In the genomic region with DNA sequence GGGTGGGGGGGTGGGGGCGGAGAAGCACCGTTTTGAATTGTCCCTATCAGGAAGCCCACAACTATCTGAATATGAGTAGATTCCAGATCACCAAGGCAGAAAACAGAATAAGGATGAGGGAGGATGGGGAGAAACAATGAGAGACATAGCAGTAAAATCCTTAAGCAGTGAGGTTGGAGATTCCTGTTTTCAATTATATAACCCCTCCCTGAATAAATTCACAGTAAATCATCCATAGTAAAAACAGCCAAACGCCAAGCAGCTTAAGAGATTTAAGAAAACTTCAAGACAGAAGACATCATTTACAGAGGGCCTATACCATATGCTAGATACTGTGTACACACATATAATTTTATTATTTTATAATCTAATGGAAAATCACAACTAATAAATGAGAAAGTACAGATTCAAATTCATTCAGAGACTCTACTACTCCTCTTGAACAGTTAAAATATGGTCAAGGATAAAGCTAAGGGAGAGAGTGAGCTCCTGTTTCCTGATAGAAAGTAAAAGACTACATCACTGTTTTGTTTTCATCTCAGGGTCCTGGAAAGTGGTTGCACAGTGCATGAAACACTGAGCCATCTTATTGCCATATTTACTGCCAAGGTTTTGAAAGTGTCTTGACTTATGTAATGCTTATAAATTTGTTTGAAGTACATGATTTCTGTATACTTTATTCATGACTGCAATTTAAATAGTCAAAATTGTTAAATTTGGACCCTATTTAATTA, we compare ENCODE assay signal across 20 cellular contexts.
A peak's percentile ranks its signal among the peaks of the same experiment; 100 is the strongest.
DNase-seq lines count a peak whose midpoint lies in the region; ATAC-seq, FAIRE-seq and TF ChIP-seq lines count a peak whose summit lies in the region.
"Had no signal": no experiment of that assay in that cellular context is flagged by ENCODE, and none has a peak within 500 bp of the region (broad histone marks: within the 10 kb centered on the region; RNA-seq: fewer than 3 reads in every experiment).

No MANE protein-coding gene starts in this region.

- no peak overlapping the region for H3K4me3 ChIP-seq in OCI-LY7 (ENCODE audit: low read depth, low read length, poor library complexity, severe bottlenecking)
- H3K4me3 ChIP-seq in K562: no peak overlapping the region
- H3K4me3 ChIP-seq in sigmoid colon: no peak overlapping the region
- H3K4me3 ChIP-seq: A549, adrenal gland, esophagus squamous epithelium, heart left ventricle, upper lobe of left lung had no signal

- H3K4me1 Mint-ChIP-seq in activated CD4-positive, alpha-beta T cell treated with anti-CD3 and anti-CD28 coated beads, Interleukin-2, amount 10 ng/mL, durations not matched to agents 24 days and 14 days: peaks cover 17% of the 10 kb centered on the region
- H3K4me1 Mint-ChIP-seq: CD14-positive monocyte had no signal

- POLR2A ChIA-PET in OCI-LY7 (lab: Charles Lee) (interaction anchor here (0.6 to 1.5 kb wide), 5 partner anchors 10 to 590 kb away, joined by 3 to 4 read pairs (median 3); no protein-coding TSS in a partner anchor), K562 (lab: Yijun Ruan, JAX) (no interaction called here)

- BruUV-seq in OCI-LY7 (replicated peaks; lab: Mats Ljungman, UMichigan): no TSS peak
- no TSS peak for BruUV-seq in K562 (replicated peaks; lab: Mats Ljungman, UMichigan)

- no peak for TF ChIP-seq POLR2A in K562 (conservative IDR thresholded peaks at IDR 0.05)
- TF ChIP-seq POLR2A in sigmoid colon (IDR thresholded peaks at IDR 0.05): no peak

- peak overlapping the region; percentile 24 for H3K4me3 Mint-ChIP-seq in activated CD4-positive, alpha-beta T cell treated with anti-CD3 and anti-CD28 coated beads, Interleukin-2, amount 10 ng/mL, durations not matched to agents 24 days and 14 days
- H3K4me3 Mint-ChIP-seq: activated CD4-positive, alpha-beta T cell treated with anti-CD3 and anti-CD28 coated beads, Interleukin-2, amount 10 ng/mL, durations not matched to agents 7 days and 5 days; CD14-positive monocyte had no signal

- H2AFZ ChIP-seq in OCI-LY7 (ENCODE audit: low read length): no peak overlapping the region
- no peak overlapping the region for H2AFZ ChIP-seq in K562 (ENCODE audit: low read depth, low read length)

- TF ChIP-seq RAD21 in K562 (CRISPR knock-in tag; conservative IDR thresholded peaks at IDR 0.05 in 1 of 2, IDR thresholded peaks at IDR 0.05 in 1 of 2): no peak

- no peak for FAIRE-seq in K562 (lab: Jason Lieb, UNC)
- FAIRE-seq: A549 had no signal

- H3K79me2 ChIP-seq in OCI-LY7 (ENCODE audit: insufficient read depth, low read depth, low read length): peaks cover 96% of the 10 kb centered on the region
- H3K79me2 ChIP-seq in K562 (ENCODE audit: control insufficient read depth, insufficient read depth, low read length): peaks cover 64% of the 10 kb centered on the region

- H3K4me1 ChIP-seq in OCI-LY7 (ENCODE audit: insufficient read depth, low read length, poor library complexity, severe bottlenecking) (peaks cover 73% of the 10 kb centered on the region), K562 (replicated peaks in 1 of 2; ENCODE audit: control insufficient read depth in 2 of 2, insufficient read depth in 2 of 2, low read length in 2 of 2) (peaks cover 0 to 5% of the 10 kb centered on the region in 2 experiments; a peak in 3 of 5 replicates), sigmoid colon (peaks cover 0 to 51% (median 30%) of the 10 kb centered on the region in 4 donors)

- no peak for TF ChIP-seq EP300 in K562 (IDR thresholded peaks at IDR 0.05; ENCODE audit: low read length)
- no peak for TF ChIP-seq EP300 in sigmoid colon (IDR thresholded peaks at IDR 0.05)

- H3K4me2 ChIP-seq in OCI-LY7 (ENCODE audit: low read length) (peak overlapping the region; percentile 24; the same call in 1 of the 2 replicates), K562 (ENCODE audit: insufficient read depth, low read length) (no peak overlapping the region)
- H3K4me2 ChIP-seq: A549 had no signal

- ATAC-seq in K562: peak; percentile 26; the same call in 1 of the 3 replicates
- ATAC-seq in HG02973 (IDR thresholded peaks at IDR 0.05; ENCODE audit: unreplicated experiment): no peak
- ATAC-seq: A549 had no signal

- H3K9me3 ChIP-seq in OCI-LY7 (ENCODE audit: low read length): no peaks in the 10 kb centered on the region; the same call in 1 of the 2 replicates
- H3K9me3 ChIP-seq in K562 (replicated peaks; ENCODE audit: control insufficient read depth, insufficient read depth, low read depth, low read length): no peaks in the 10 kb centered on the region
- H3K9me3 ChIP-seq in sigmoid colon: no peaks in the 10 kb centered on the region
- H3K9me3 ChIP-seq: A549, adrenal gland, esophagus squamous epithelium, heart left ventricle, upper lobe of left lung had no signal

- no peak for TF ChIP-seq CTCF in OCI-LY7 (conservative IDR thresholded peaks at IDR 0.05; ENCODE audit: low read length)
- no peak for TF ChIP-seq CTCF in K562 (IDR thresholded peaks at IDR 0.05 in 2 of 3, conservative IDR thresholded peaks at IDR 0.05 in 1 of 3; ENCODE audit: insufficient read depth in 2 of 3, low read depth in 1 of 3, low read length in 3 of 3)
- TF ChIP-seq CTCF in sigmoid colon (IDR thresholded peaks at IDR 0.05): no peak

- 25% methylated on average over 2 of the region's 3 CpGs for WGBS in K562 (ENCODE audit: insufficient coverage, low coverage, missing lambda C conversion rate)
- 34 to 50% methylated on average over 3 of the region's 3 CpGs for WGBS in sigmoid colon, 2 donors

- intact Hi-C loops in activated CD4-positive, alpha-beta T cell treated with anti-CD3 and anti-CD28 coated beads, Interleukin-2, amount 10 ng/mL, durations not matched to agents 24 days and 14 days (cut with micrococcal nuclease): loop anchor here (2.0 to 5.0 kb wide), 6 partner anchors 92 to 942 kb away; no protein-coding TSS in a partner anchor
- intact Hi-C loops in OCI-LY7 (cut with micrococcal nuclease; ENCODE audit: unreplicated experiment): no loop called here
- intact Hi-C loops in K562 (cut with micrococcal nuclease): loop anchor here (10.0 kb wide), 1 partner anchor 719 kb away; no protein-coding TSS in a partner anchor
- intact Hi-C loops in sigmoid colon (cut with DNase I): loop anchor here (5.0 kb wide), 1 partner anchor 1327 kb away; no protein-coding TSS in a partner anchor

- DNase-seq in activated CD4-positive, alpha-beta T cell treated with anti-CD3 and anti-CD28 coated beads, Interleukin-2, amount 10 ng/mL, durations not matched to agents 24 days and 14 days: no peak
- no peak for DNase-seq in activated CD4-positive, alpha-beta T cell treated with anti-CD3 and anti-CD28 coated beads, Interleukin-2, amount 50 U/mL, for 4 hours
- DNase-seq in OCI-LY7 (ENCODE audit: low spot score) (no peak), K562 (ENCODE audit: extremely low read depth in 1 of 4, low spot score in 3 of 4) (peak in 1 of 4 experiments; percentile 13), sigmoid colon (no peak), substantia nigra (lab: John Stamatoyannopoulos, UW) (no peak), GOT3 (lab: John Stamatoyannopoulos, UW) (no peak)
- DNase-seq: activated CD4-positive, alpha-beta T cell treated with anti-CD3 and anti-CD28 coated beads, Interleukin-2, amount 10 ng/mL, durations not matched to agents 7 days and 5 days; activated T-cell treated with anti-CD3 and anti-CD28 coated beads, Interleukin-2, amount 50 U/mL, for 48 hours; adrenal gland; central memory CD4-positive, alpha-beta T cell; DND-41; esophagus squamous epithelium; heart left ventricle; NCI-H2029; stimulated activated naive CD4-positive, alpha-beta T cell; upper lobe of left lung had no signal

- H3K27me3 Mint-ChIP-seq in activated CD4-positive, alpha-beta T cell treated with anti-CD3 and anti-CD28 coated beads, Interleukin-2, amount 10 ng/mL, durations not matched to agents 24 days and 14 days: no peaks in the 10 kb centered on the region
- H3K27me3 Mint-ChIP-seq: activated CD4-positive, alpha-beta T cell treated with anti-CD3 and anti-CD28 coated beads, Interleukin-2, amount 10 ng/mL, durations not matched to agents 7 days and 5 days had no signal

- H3K9me1 ChIP-seq in K562 (ENCODE audit: control insufficient read depth, insufficient read depth, low read length): no peaks in the 10 kb centered on the region

- H3K9ac ChIP-seq in K562 (ENCODE audit: insufficient read depth in 1 of 2, low read depth in 2 of 2, low read length in 2 of 2): no peak overlapping the region

- peak overlapping the region; percentile 64 for H3K27ac Mint-ChIP-seq in activated CD4-positive, alpha-beta T cell treated with anti-CD3 and anti-CD28 coated beads, Interleukin-2, amount 10 ng/mL, durations not matched to agents 24 days and 14 days
- H3K27ac Mint-ChIP-seq: activated CD4-positive, alpha-beta T cell treated with anti-CD3 and anti-CD28 coated beads, Interleukin-2, amount 10 ng/mL, durations not matched to agents 7 days and 5 days had no signal

- CTCF ChIA-PET in OCI-LY7 (lab: Charles Lee; ENCODE audit: unreplicated experiment) (no interaction called here), K562 (lab: Yijun Ruan, JAX; ENCODE audit: low intra/inter-chr PET ratio) (no interaction called here)

- in situ Hi-C loops in K562 (cut with MboI): loop anchor here (5.0 to 10.0 kb wide), 2 partner anchors 139 to 307 kb away; partner anchors contain the start of gene TBL1XR1

- no peaks in the 10 kb centered on the region for H3K9me2 ChIP-seq in OCI-LY7 (ENCODE audit: insufficient read depth, low read length)

- H3K27ac ChIP-seq in OCI-LY7 (ENCODE audit: low read depth, low read length, poor library complexity, severe bottlenecking) (peak overlapping the region; percentile 16), K562 (ENCODE audit: extremely low read depth, low read depth, low read length) (no peak overlapping the region), sigmoid colon (peak overlapping the region in 3 of 4 donors; percentile 28 to 33 (median 29)), substantia nigra (ENCODE audit: low read depth, low read length, poor library complexity, severe bottlenecking) (no peak overlapping the region)
- H3K27ac ChIP-seq: A549, adrenal gland, esophagus squamous epithelium, heart left ventricle, upper lobe of left lung had no signal

- no peaks in the 10 kb centered on the region; the same call in 1 of the 2 replicates for H4K20me1 ChIP-seq in OCI-LY7 (ENCODE audit: insufficient read depth, low read length)
- H4K20me1 ChIP-seq in K562 (replicated peaks; ENCODE audit: control insufficient read depth, insufficient read depth, low read length): no peaks in the 10 kb centered on the region

- H3K27me3 ChIP-seq in K562 (ENCODE audit: control insufficient read depth in 2 of 2, insufficient read depth in 2 of 2, low read length in 2 of 2) (no peaks in the 10 kb centered on the region), sigmoid colon (no peaks in the 10 kb centered on the region)
- H3K27me3 ChIP-seq: adrenal gland, esophagus squamous epithelium, heart left ventricle, upper lobe of left lung had no signal

- peaks cover 14% of the 10 kb centered on the region for H3K36me3 Mint-ChIP-seq in activated CD4-positive, alpha-beta T cell treated with anti-CD3 and anti-CD28 coated beads, Interleukin-2, amount 10 ng/mL, durations not matched to agents 24 days and 14 days (ENCODE audit: low read depth)

- no peaks in the 10 kb centered on the region for H3K9me3 Mint-ChIP-seq in activated CD4-positive, alpha-beta T cell treated with anti-CD3 and anti-CD28 coated beads, Interleukin-2, amount 10 ng/mL, durations not matched to agents 24 days and 14 days
- H3K9me3 Mint-ChIP-seq: activated CD4-positive, alpha-beta T cell treated with anti-CD3 and anti-CD28 coated beads, Interleukin-2, amount 10 ng/mL, durations not matched to agents 7 days and 5 days; CD14-positive monocyte had no signal

- H3K36me3 ChIP-seq in OCI-LY7 (ENCODE audit: insufficient read depth, low read length): peaks cover 43% of the 10 kb centered on the region
- H3K36me3 ChIP-seq in K562 (ENCODE audit: control insufficient read depth, insufficient read depth, low read length): peaks cover 37% of the 10 kb centered on the region
- H3K36me3 ChIP-seq in sigmoid colon: peaks cover 0 to 7% (median 0%) of the 10 kb centered on the region in 4 donors
- H3K36me3 ChIP-seq: adrenal gland, upper lobe of left lung had no signal

Comparison
In these comparisons a context has a peak if more than half of its experiments do, and no peak if none do; other contexts are left out.
1. H3K27ac ChIP-seq: peak in OCI-LY7 (single experiment) and sigmoid colon (3 of 4); none in K562 (single experiment) and substantia nigra (single experiment).